Comparison of ENCODE assay signal across 21 cellular contexts in the genomic region with DNA sequence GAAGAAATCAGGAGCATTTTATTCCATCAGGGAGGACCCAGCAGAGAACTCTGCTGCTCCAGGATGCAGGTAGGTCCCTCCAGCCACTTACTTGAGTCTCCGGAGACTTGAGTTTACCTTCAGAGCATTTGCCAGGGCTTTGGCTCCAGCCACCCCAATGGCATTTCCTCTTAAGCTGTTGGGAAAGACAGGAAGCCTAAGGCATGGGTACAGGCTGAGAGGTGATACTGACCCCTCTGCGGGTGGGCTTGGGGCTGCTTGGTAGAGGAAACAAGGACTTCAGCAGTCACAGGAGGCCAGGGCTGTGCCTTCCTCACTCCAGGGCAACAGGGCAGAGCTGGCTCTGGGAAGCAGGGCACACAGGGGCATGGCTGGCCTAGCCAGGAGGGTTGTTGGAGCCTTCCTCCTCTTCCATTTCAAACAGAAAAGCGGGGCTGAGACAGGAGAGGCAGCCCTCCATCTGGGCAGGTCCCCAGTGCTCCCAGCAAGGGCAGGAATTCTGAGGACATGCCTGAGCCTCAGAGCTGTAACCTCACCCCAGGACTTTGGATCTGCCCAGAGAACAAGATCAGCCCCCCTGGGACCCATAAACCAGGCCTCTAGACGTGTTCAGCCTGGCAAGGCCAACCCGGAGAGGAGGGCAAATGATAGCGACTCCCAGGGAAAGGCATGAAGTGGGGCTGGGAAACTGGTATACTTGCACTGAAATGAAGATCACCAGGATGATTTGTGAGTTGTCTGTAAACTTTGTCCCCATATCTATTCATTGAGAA. TPM values are rescaled to one million over a fixed set of nuclear protein-coding genes. Genes with fewer than 3 reads are reported as not detected.
DNase-seq lines count a peak whose midpoint lies in the region; ATAC-seq and TF ChIP-seq lines count a peak whose summit lies in the region.
"Had no signal": no experiment of that assay in that cellular context is flagged by ENCODE, and none has a peak within 500 bp of the region (broad histone marks: within the 10 kb centered on the region; RNA-seq: fewer than 3 reads in every experiment).

No MANE protein-coding gene starts in this region.

- WGBS in H9 (ENCODE audit: extremely low coverage, insufficient read length, low lambda C conversion rate), result no CpG with 5 or more reads among the region's 6 CpGs

- H3K56ac ChIP-seq in H9 (ENCODE audit: insufficient read length, low read depth, low read length), result no peak overlapping the region

- H2BK15ac ChIP-seq in H9 (ENCODE audit: low read depth, low read length), result no peak overlapping the region

- intact Hi-C loops in ascending aorta (cut with DNase I), result no loop called here

- no peak overlapping the region for H2AFZ ChIP-seq in H9 (ENCODE audit: low read length)

- no peak overlapping the region for H2BK12ac ChIP-seq in H9 (ENCODE audit: insufficient read length, low read depth, low read length)

- H3K4me3 ChIP-seq in ascending aorta (no peak overlapping the region), WERI-Rb-1 (ENCODE audit: low read depth, low read length) (no peak overlapping the region)
- H3K4me3 ChIP-seq: K562 had no signal

- H3K27me3 Mint-ChIP-seq in H9 (ENCODE audit: low read depth), result peaks cover 2% of the 10 kb centered on the region
- no peaks in the 10 kb centered on the region for H3K27me3 Mint-ChIP-seq in nephron progenitor cell (ENCODE audit: low read depth, poor library complexity)

- no peak overlapping the region for H2AK5ac ChIP-seq in H9 (ENCODE audit: insufficient read length, low read length)

- H3K4ac ChIP-seq in H9 (ENCODE audit: low read depth, low read length), result no peak overlapping the region

- H3K27me3 ChIP-seq in H9 (ENCODE audit: insufficient read depth, low read length), result no peaks in the 10 kb centered on the region
- H3K27me3 ChIP-seq in ascending aorta, result no peaks in the 10 kb centered on the region
- H3K27me3 ChIP-seq in WERI-Rb-1 (ENCODE audit: insufficient read depth, low read depth, severe bottlenecking), result no peaks in the 10 kb centered on the region
- H3K27me3 ChIP-seq: neutrophil had no signal

- H3K4me2 ChIP-seq in H9 (ENCODE audit: insufficient read depth, insufficient read length, low read length), result no peak overlapping the region

- TF ChIP-seq CTCF in H9 (conservative IDR thresholded peaks at IDR 0.05), result no peak
- no peak for TF ChIP-seq CTCF in ascending aorta (IDR thresholded peaks at IDR 0.05)
- TF ChIP-seq CTCF in nephron progenitor cell (IDR thresholded peaks at IDR 0.05), result no peak
- TF ChIP-seq CTCF in WERI-Rb-1 (IDR thresholded peaks at IDR 0.05; ENCODE audit: low read depth, low read length), result no peak

- H3K9me3 ChIP-seq in H9 (ENCODE audit: control insufficient read depth, low read depth, low read length), result no peaks in the 10 kb centered on the region
- H3K9me3 ChIP-seq in ascending aorta, result no peaks in the 10 kb centered on the region
- no peaks in the 10 kb centered on the region for H3K9me3 ChIP-seq in WERI-Rb-1 (ENCODE audit: severe bottlenecking)
- H3K9me3 ChIP-seq: neutrophil had no signal

- H3K27ac Mint-ChIP-seq in H9 (0 out of 7 replicates have a peak overlapping the region, but pooled peaks of 2 of the 3 experiments have one; percentile 20 to 52), nephron progenitor cell (peak overlapping the region; percentile 68)
- H3K27ac Mint-ChIP-seq: activated T-helper 2 cell treated with anti-CD3 and anti-CD28 coated beads, Interferon-gamma antibody, Interleukin-2, Interleukin-4, amounts not matched to agents 10 μg/mL and 5 μg/mL and 100 μg/mL, durations not matched to agents 14 hours and 24 hours and 36 hours; T-helper 1 cell treated with Interleukin-12 subunit alpha and Interleukin-12 subunit beta and Interleukin-4 antibody, amounts not matched to agents 30 μg/mL and 1 μg/mL, for 36 hours; WTC11 had no signal

- H3K36me3 ChIP-seq in ascending aorta (no peaks in the 10 kb centered on the region), WERI-Rb-1 (peaks cover 4% of the 10 kb centered on the region; the same call in 1 of the 2 replicates)
- H3K36me3 ChIP-seq: neutrophil had no signal

- H3K4me3 Mint-ChIP-seq in H9 (no peak overlapping the region), nephron progenitor cell (no peak overlapping the region)
- H3K4me3 Mint-ChIP-seq: T-helper 1 cell treated with Interleukin-12 subunit alpha and Interleukin-12 subunit beta and Interleukin-4 antibody, amounts not matched to agents 30 μg/mL and 1 μg/mL, for 36 hours; WTC11 had no signal

- no peaks in the 10 kb centered on the region for H4K20me1 ChIP-seq in H9 (ENCODE audit: control insufficient read depth, insufficient read depth, insufficient read length)

- H2BK5ac ChIP-seq in H9 (ENCODE audit: insufficient read length, low read length), result no peak overlapping the region

- no peaks in the 10 kb centered on the region for H3K4me1 ChIP-seq in H9 (ENCODE audit: insufficient read depth, low read length)
- peaks cover 5 to 8% of the 10 kb centered on the region in 2 donors for H3K4me1 ChIP-seq in ascending aorta

- H3K9me3 Mint-ChIP-seq in H9, result no peaks in the 10 kb centered on the region; a peak in 1 of 5 replicates
- no peaks in the 10 kb centered on the region for H3K9me3 Mint-ChIP-seq in nephron progenitor cell
- H3K9me3 Mint-ChIP-seq: activated T-helper 2 cell treated with anti-CD3 and anti-CD28 coated beads, Interferon-gamma antibody, Interleukin-2, Interleukin-4, amounts not matched to agents 10 μg/mL and 5 μg/mL and 100 μg/mL, durations not matched to agents 14 hours and 24 hours and 36 hours; T-helper 1 cell treated with Interleukin-12 subunit alpha and Interleukin-12 subunit beta and Interleukin-4 antibody, amounts not matched to agents 30 μg/mL and 1 μg/mL, for 36 hours; WTC11 had no signal

- H4K5ac ChIP-seq in H9 (ENCODE audit: insufficient read length, low read depth, low read length), result no peak overlapping the region

- DNase-seq in DMS 273 (lab: John Stamatoyannopoulos, UW; ENCODE audit: unreplicated experiment) (peak; percentile 68), DMS 273 treated with DMSO at 0.1 percent for 48 hours (lab: John Stamatoyannopoulos, UW) (no peak), H9 (no peak), ascending aorta (ENCODE audit: low spot score in 2 of 2) (no peak), nephron progenitor cell (peak; percentile 45), WERI-Rb-1 (no peak)
- DNase-seq in central memory CD4-positive, alpha-beta T cell, result no peak
- DNase-seq: foreskin melanocyte, GOT3, kidney glomerular epithelial cell, MV-4-11, NCI-H1930, NCI-H510A had no signal

- no peaks in the 10 kb centered on the region for H3K79me2 ChIP-seq in H9 (ENCODE audit: insufficient read depth, low read length)

- no peak overlapping the region for H4K91ac ChIP-seq in H9 (ENCODE audit: insufficient read length, low read depth, low read length)

- peaks cover 17 to 20% of the 10 kb centered on the region in 2 experiments for H3K4me1 Mint-ChIP-seq in H9
- H3K4me1 Mint-ChIP-seq in nephron progenitor cell, result peaks cover 35% of the 10 kb centered on the region

- H3K27ac ChIP-seq in H9 (ENCODE audit: insufficient read length, low read depth, low read length), result no peak overlapping the region
- peak overlapping the region; percentile 65 to 82 for H3K27ac ChIP-seq in ascending aorta
- no peak overlapping the region for H3K27ac ChIP-seq in WERI-Rb-1
- H3K27ac ChIP-seq: 22Rv1, neutrophil had no signal

- no peak overlapping the region for H3K9ac ChIP-seq in H9 (ENCODE audit: extremely low read depth, insufficient read length, low read length)

- H3K79me1 ChIP-seq in H9 (ENCODE audit: insufficient read depth, low read depth, low read length, poor library complexity, severe bottlenecking), result no peaks in the 10 kb centered on the region

- H3K14ac ChIP-seq in H9 (ENCODE audit: insufficient read depth, low read length), result no peak overlapping the region

- no peak overlapping the region for H2BK20ac ChIP-seq in H9 (ENCODE audit: low read depth, low read length, poor library complexity, severe bottlenecking)

- H3T11ph ChIP-seq in H9 (ENCODE audit: low read length), result no peak overlapping the region

- H3K23ac ChIP-seq in H9 (ENCODE audit: insufficient read length, low read depth, low read length), result no peak overlapping the region

- H3K18ac ChIP-seq in H9 (ENCODE audit: insufficient read length, low read depth, low read length), result no peak overlapping the region

- no peak for ATAC-seq in HG03175 (IDR thresholded peaks at IDR 0.05; ENCODE audit: unreplicated experiment)
- ATAC-seq: K562 had no signal

- H3K36me3 Mint-ChIP-seq in H9 (ENCODE audit: insufficient read depth in 1 of 3, low read depth in 3 of 3) (peaks cover 0 to 3% (median 0%) of the 10 kb centered on the region in 3 experiments; a peak in 2 of 7 replicates), nephron progenitor cell (ENCODE audit: low read depth) (peaks cover 20% of the 10 kb centered on the region)

- H3K23me2 ChIP-seq in H9 (ENCODE audit: insufficient read length, low read depth, low read length, poor library complexity, severe bottlenecking), result no peaks in the 10 kb centered on the region

- H4K8ac ChIP-seq in H9 (replicated peaks; ENCODE audit: insufficient read length, low read depth, low read length), result no peak overlapping the region

- H2BK120ac ChIP-seq in H9 (ENCODE audit: low read depth, low read length, poor library complexity, severe bottlenecking), result no peak overlapping the region

RNA-seq across cellular contexts. Expression of a gene that starts 34.4 kb away (rescaled TPM):
- 0.44 TPM in 2 replicates for total RNA-seq in H9 (2021)
- total RNA-seq in ascending aorta, result 2.1 TPM

RNA-seq across cellular contexts. Expression of a gene that starts 42.0 kb away (rescaled TPM):
- total RNA-seq in H9 (2021) (10.6 and 13.4 TPM in 2 replicates), ascending aorta (72.4 TPM)

RNA-seq across cellular contexts. Expression of a gene that starts 47.5 kb away (rescaled TPM):
- not detected in 2 replicates for total RNA-seq in H9 (2021)
- total RNA-seq in ascending aorta, result not detected
- total RNA-seq: activated T-helper 2 cell treated with anti-CD3 and anti-CD28 coated beads, Interferon-gamma antibody, Interleukin-2, Interleukin-4, amounts not matched to agents 10 μg/mL and 5 μg/mL and 100 μg/mL, durations not matched to agents 14 hours and 24 hours and 36 hours; K562; renal cortical epithelial cell; WTC11 had no signal

Comparison
In these comparisons a context has a peak if more than half of its experiments do, and no peak if none do; other contexts are left out.
1. DNase-seq: peak in DMS 273 (single experiment) and nephron progenitor cell (single experiment); none in DMS 273 treated with DMSO at 0.1 percent for 48 hours (single experiment), H9 (single experiment), ascending aorta (0 of 2), WERI-Rb-1 (single experiment) and central memory CD4-positive, alpha-beta T cell (single experiment).
2. H3K27ac ChIP-seq: peak in ascending aorta (2 of 2); none in H9 (single experiment) and WERI-Rb-1 (single experiment).